In genomic region chr1:211697356-211697755, GRCh38 we compare ENCODE assay signal across 9 cellular contexts. TPM values are rescaled to one million over a fixed set of nuclear protein-coding genes. Genes with fewer than 3 reads are reported as not detected.
DNase-seq lines count a peak whose midpoint lies in the region; ATAC-seq and TF ChIP-seq lines count a peak whose summit lies in the region.
"Had no signal": no experiment of that assay in that cellular context is flagged by ENCODE, and none has a peak within 500 bp of the region (broad histone marks: within the 10 kb centered on the region; RNA-seq: fewer than 3 reads in every experiment).

No MANE protein-coding gene starts in this region.

- H3K4me3 Mint-ChIP-seq in progenitor cell of endocrine pancreas (ENCODE audit: low read depth) = no peak overlapping the region

- H3K27me3 Mint-ChIP-seq in progenitor cell of endocrine pancreas = peaks cover 18% of the 10 kb centered on the region

- peaks cover 10% of the 10 kb centered on the region for H3K9me3 Mint-ChIP-seq in progenitor cell of endocrine pancreas (ENCODE audit: low read depth)

- TF ChIP-seq CTCF in GM13976 (IDR thresholded peaks at IDR 0.05; ENCODE audit: borderline replicate concordance, control extremely low read depth, extremely low read depth, insufficient read depth, missing control alignments) (no peak), progenitor cell of endocrine pancreas (IDR thresholded peaks at IDR 0.05; ENCODE audit: unreplicated experiment) (no peak)

- in situ Hi-C loops in GM13976 (cut with MboI; ENCODE audit: low sequenced_read_pairs, unreplicated experiment) = loop anchor here (10.0 to 25.0 kb wide), 3 partner anchors 337 to 665 kb away; partner anchors contain the start of genes DTL, INTS7 and PPP2R5A

- no peaks in the 10 kb centered on the region for H3K36me3 Mint-ChIP-seq in progenitor cell of endocrine pancreas (ENCODE audit: insufficient read depth)

- H3K4me1 Mint-ChIP-seq in progenitor cell of endocrine pancreas (ENCODE audit: low read depth) = no peaks in the 10 kb centered on the region

- no peak overlapping the region for H3K27ac Mint-ChIP-seq in progenitor cell of endocrine pancreas

- peak; percentile 65 for DNase-seq in GM13976 (ENCODE audit: low spot score)
- DNase-seq in NCI-H82 (lab: John Stamatoyannopoulos, UW) = peak; percentile 94
- DNase-seq in progenitor cell of endocrine pancreas (ENCODE audit: low spot score, unreplicated experiment) = no peak
- no peak for DNase-seq in NCI-H446 treated with DMSO at 0.1 percent for 48 hours (lab: John Stamatoyannopoulos, UW)
- DNase-seq in AG08396 (ENCODE audit: low spot score) = no peak
- no peak for DNase-seq in kidney glomerular epithelial cell (lab: John Stamatoyannopoulos, UW)
- DNase-seq: adrenal gland had no signal

- peak; percentile 62 for ATAC-seq in GM19468 (IDR thresholded peaks at IDR 0.05; ENCODE audit: extremely low read depth, unreplicated experiment)
- peak; percentile 85 for ATAC-seq in HG03097 (IDR thresholded peaks at IDR 0.05; ENCODE audit: low FRiP score, unreplicated experiment)

RNA-seq across cellular contexts. Expression of gene NEK2, which starts 21.9 kb away (rescaled TPM):
- total RNA-seq in progenitor cell of endocrine pancreas = 17.6 and 20.8 TPM in 2 replicates

Comparison
In these comparisons a context has a peak if more than half of its experiments do, and no peak if none do; other contexts are left out.
1. DNase-seq: peak in GM13976 (single experiment) and NCI-H82 (single experiment); none in progenitor cell of endocrine pancreas (single experiment), NCI-H446 treated with DMSO at 0.1 percent for 48 hours (single experiment), AG08396 (single experiment) and kidney glomerular epithelial cell (single experiment).